8 cellular contexts compared by ENCODE assay signal in the genomic region with DNA sequence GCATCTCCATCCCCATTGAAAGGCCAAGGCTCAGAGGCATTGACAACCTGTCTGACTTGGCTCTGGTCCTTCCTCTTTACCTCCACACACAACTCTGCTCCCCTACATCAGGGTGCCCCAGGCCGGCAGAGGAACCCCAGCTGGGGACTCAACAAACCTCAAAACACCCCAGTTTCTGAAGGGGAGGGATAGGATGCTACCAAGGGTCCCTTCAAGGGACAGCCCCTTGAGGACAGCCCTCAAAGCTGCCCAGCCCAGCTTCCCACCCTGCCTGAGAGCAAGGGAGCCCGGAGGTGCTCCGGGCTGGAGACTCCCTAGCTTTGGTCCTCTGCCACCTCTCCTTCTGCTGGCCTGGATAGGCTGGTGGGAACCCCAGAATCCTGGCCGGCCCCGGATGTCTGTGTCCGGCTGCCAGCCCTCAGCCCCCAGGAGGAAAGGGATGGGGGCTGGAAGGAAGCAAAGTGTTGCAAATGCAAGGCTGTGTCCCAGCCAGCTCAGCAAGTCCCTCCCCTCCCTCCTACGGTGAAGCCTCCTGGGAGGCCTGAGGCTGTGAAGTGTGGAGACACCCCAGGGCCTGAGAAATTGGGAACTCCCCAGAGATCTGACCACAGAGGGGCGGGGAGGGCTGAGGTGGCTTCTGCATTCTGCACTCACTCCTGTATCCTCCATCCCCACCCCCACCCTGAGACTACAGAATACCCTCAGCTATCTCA. TPM values are rescaled to one million over a fixed set of nuclear protein-coding genes. Genes with fewer than 3 reads are reported as not detected.
A peak's percentile ranks its signal among the peaks of the same experiment; 100 is the strongest.
DNase-seq lines count a peak whose midpoint lies in the region; ATAC-seq, FAIRE-seq and TF ChIP-seq lines count a peak whose summit lies in the region.

No MANE protein-coding gene starts in this region.

- H3K27ac ChIP-seq in MM.1S (ENCODE audit: low read length), result peak overlapping the region; percentile 67; the same call in 1 of the 2 replicates
- peak overlapping the region in 9 of 10 donors; percentile 62 to 89 (median 85) for H3K27ac ChIP-seq in heart right ventricle

- H3K9ac ChIP-seq in MM.1S (ENCODE audit: low read length), result no peak overlapping the region

- peak; percentile 68 for DNase-seq in GM06990 (ENCODE audit: extremely low read depth, insufficient read length)
- DNase-seq in MM.1S, result peak; percentile 87
- peak; percentile 37 for DNase-seq in activated CD8-positive, alpha-beta memory T cell treated with anti-CD3 and anti-CD28 coated beads, Interleukin-2, amount 50 U/mL, for 24 hours (ENCODE audit: extremely low read depth)
- peak in 1 of 2 donors; percentile 52 for DNase-seq in heart right ventricle
- DNase-seq in stimulated activated CD8-positive, alpha-beta memory T cell treated with anti-CD3 and anti-CD28 coated beads, Interleukin-2, amount 100 ng/mL, for 48 hours (ENCODE audit: low read depth in 2 of 2), result peak; percentile 57 to 59
- no peak for DNase-seq in HTR-8/SVneo (ENCODE audit: insufficient read length, low spot score)
- DNase-seq in SW480 (ENCODE audit: low spot score), result no peak

- WGBS in heart right ventricle, 2 donors, result 45 to 71% methylated on average over 8 of the region's 8 CpGs

- no peaks in the 10 kb centered on the region for H4K20me1 ChIP-seq in MM.1S (ENCODE audit: insufficient read depth, low read length)

- H3K9me3 ChIP-seq in MM.1S (replicated peaks; ENCODE audit: insufficient read depth, low read length), result no peaks in the 10 kb centered on the region
- H3K9me3 ChIP-seq in heart right ventricle, result no peaks in the 10 kb centered on the region

- H3K27me3 ChIP-seq in GM06990 (replicated peaks; ENCODE audit: control insufficient read depth, insufficient read depth, low read length) (no peaks in the 10 kb centered on the region), MM.1S (replicated peaks; ENCODE audit: insufficient read depth, low read length) (no peaks in the 10 kb centered on the region), heart right ventricle (peaks cover 0 to 11% (median 0%) of the 10 kb centered on the region in 7 donors)

- H3K36me3 ChIP-seq in GM06990 (ENCODE audit: control insufficient read depth, insufficient read depth, low read length) (peaks cover 11% of the 10 kb centered on the region), MM.1S (replicated peaks; ENCODE audit: insufficient read depth, low read length) (no peaks in the 10 kb centered on the region), heart right ventricle (peaks cover 0 to 24% (median 11%) of the 10 kb centered on the region in 9 donors)

- H3K9me2 ChIP-seq in MM.1S (replicated peaks; ENCODE audit: insufficient read depth, low read length), result no peaks in the 10 kb centered on the region

- H2AFZ ChIP-seq in MM.1S (ENCODE audit: low read length), result 0 out of 2 replicates have a peak overlapping the region, but pooled peaks have one; percentile 40

- H3K4me2 ChIP-seq in MM.1S (ENCODE audit: low read depth, low read length), result peak overlapping the region; percentile 77

- TF ChIP-seq CTCF in GM06990 (IDR thresholded peaks at IDR 0.05; ENCODE audit: insufficient read depth, low read length, poor library complexity, severe bottlenecking), result no peak
- no peak for TF ChIP-seq CTCF in MM.1S (IDR thresholded peaks at IDR 0.05; ENCODE audit: low read length)
- TF ChIP-seq CTCF in heart right ventricle (IDR thresholded peaks at IDR 0.05), result no peak

- FAIRE-seq in HTR-8/SVneo (lab: Jason Lieb, UNC), result no peak

- peaks cover 9% of the 10 kb centered on the region for H3K79me2 ChIP-seq in MM.1S (ENCODE audit: low read length)

- H3K4me1 ChIP-seq in MM.1S (ENCODE audit: low read length) (peaks cover 59% of the 10 kb centered on the region), heart right ventricle (peaks cover 0 to 65% (median 44%) of the 10 kb centered on the region in 9 donors)

- peak overlapping the region; percentile 43; the same call in 1 of the 2 replicates for H3K4me3 ChIP-seq in GM06990 (replicated peaks; ENCODE audit: low read depth, low read length)
- H3K4me3 ChIP-seq in MM.1S (ENCODE audit: low read length), result peak overlapping the region; percentile 28; the same call in 1 of the 2 replicates
- H3K4me3 ChIP-seq in heart right ventricle, result peak overlapping the region in 3 of 10 donors; percentile 72 to 77 (median 74)

- H3F3A ChIP-seq in MM.1S (ENCODE audit: insufficient read depth, low read length), result peaks cover 46% of the 10 kb centered on the region

- peak in 7 of 8 donors; percentile 16 to 52 (median 40) for ATAC-seq in heart right ventricle
- ATAC-seq in HG03342 (IDR thresholded peaks at IDR 0.05; ENCODE audit: unreplicated experiment), result no peak

- intact Hi-C loops in heart right ventricle (cut with DNase I), result loop anchor here in 1 of 10 donors (5.0 kb wide), 1 partner anchor 55 kb away; the partner anchor contains the start of gene BSDC1

RNA-seq across cellular contexts. Expression of gene MARCKSL1, which starts 1.1 kb away (rescaled TPM):
- 10 to 100 TPM in 8 of 10 donors, 1 to 10 TPM in 2; 6.3 to 27.4 (median 13.2) TPM for total RNA-seq in heart right ventricle
- polyA plus RNA-seq in heart right ventricle, result 10 to 100 TPM; 21.1 to 61.1 TPM

RNA-seq across cellular contexts. Expression of gene FAM229A, which starts 25.2 kb away (rescaled TPM):
- 1 to 10 TPM in 9 of 10 donors, under 1 TPM in 1; 0.93 to 5.2 (median 2.2) TPM for total RNA-seq in heart right ventricle
- polyA plus RNA-seq in heart right ventricle, result 10 to 100 TPM in 1 of 2 donors, 1 to 10 TPM in 1; 2.8 to 13.4 TPM

RNA-seq across cellular contexts. Expression of gene TSSK3, which starts 25.2 kb away (rescaled TPM):
- total RNA-seq in heart right ventricle, result 1 to 10 TPM in 7 of 10 donors, under 1 TPM in 3; 0.47 to 5.8 (median 1.7) TPM
- polyA plus RNA-seq in heart right ventricle, result 1 to 10 TPM in 1 of 2 donors, under 1 TPM in 1; 0.10 to 4.4 TPM

RNA-seq across cellular contexts. Expression of gene HDAC1, which starts 45.2 kb away (rescaled TPM):
- total RNA-seq in heart right ventricle, result 10 to 100 TPM; 27.5 to 43.5 (median 33.0) TPM
- polyA plus RNA-seq in heart right ventricle, result 10 to 100 TPM; 29.6 to 33.9 TPM

RNA-seq across cellular contexts. Expression of gene BSDC1, which starts 57.1 kb away (rescaled TPM):
- 10 to 100 TPM; 37.2 to 49.4 (median 45.9) TPM for total RNA-seq in heart right ventricle
- polyA plus RNA-seq in heart right ventricle, result 10 to 100 TPM; 21.4 to 24.1 TPM

Comparison
In these comparisons a context has a peak if more than half of its experiments do, and no peak if none do; other contexts are left out.
1. DNase-seq: peak in GM06990 (single experiment), MM.1S (single experiment), activated CD8-positive, alpha-beta memory T cell treated with anti-CD3 and anti-CD28 coated beads, Interleukin-2, amount 50 U/mL, for 24 hours (single experiment) and stimulated activated CD8-positive, alpha-beta memory T cell treated with anti-CD3 and anti-CD28 coated beads, Interleukin-2, amount 100 ng/mL, for 48 hours (2 of 2); none in HTR-8/SVneo (single experiment) and SW480 (single experiment).